In the genomic region with DNA sequence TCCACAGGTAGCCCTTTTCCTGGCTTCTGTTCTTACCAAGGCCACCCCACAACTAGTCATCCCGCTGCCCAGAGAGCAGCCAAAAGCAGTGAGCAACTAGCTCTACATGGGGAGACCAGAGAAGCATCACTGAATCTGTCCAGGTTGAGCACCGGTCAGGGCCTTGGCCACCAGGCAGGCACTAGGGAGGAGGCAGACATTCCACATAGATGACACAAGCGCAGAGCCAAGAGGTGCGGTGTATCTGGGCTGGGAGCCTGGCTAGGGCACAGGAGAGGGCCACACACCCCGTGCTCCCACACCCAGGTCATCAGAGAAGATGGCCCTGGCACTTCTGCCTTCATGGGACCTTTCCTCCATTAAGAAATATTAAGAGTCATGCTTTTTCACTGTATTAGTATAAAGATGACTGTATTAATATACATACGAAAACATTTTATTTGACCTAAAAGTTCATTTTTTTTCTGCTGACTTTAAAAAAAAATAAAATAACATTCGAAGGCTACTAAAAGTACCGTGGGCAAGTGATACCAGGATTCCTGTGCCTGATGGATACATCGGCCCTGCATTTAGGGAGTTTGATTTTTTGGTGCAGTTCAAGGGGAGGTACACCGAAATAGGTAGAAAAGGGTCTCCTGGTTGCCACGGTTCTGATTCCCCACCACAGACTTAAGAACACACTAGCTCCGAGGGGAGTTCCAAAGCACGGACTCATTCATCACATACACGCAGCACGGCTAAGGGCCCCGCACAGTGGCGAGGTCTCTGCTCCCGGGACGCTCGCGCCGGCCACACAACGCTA, we compare ENCODE assay signal across 8 cellular contexts. TPM values are rescaled to one million over a fixed set of nuclear protein-coding genes. Genes with fewer than 3 reads are reported as not detected.
DNase-seq lines count a peak whose midpoint lies in the region; ATAC-seq and TF ChIP-seq lines count a peak whose summit lies in the region.

No MANE protein-coding gene starts in this region.

- peak overlapping the region; percentile 64 for H3K27ac Mint-ChIP-seq in activated T-helper 1 cell treated with anti-CD3 and anti-CD28 coated beads, Interleukin-12 subunit alpha, Interleukin-12 subunit beta, Interleukin-2, Interleukin-4 antibody, amounts not matched to agents 30 ng/mL and 10 ng/mL and 1 ng/mL, durations not matched to agents 14 hours and 24 hours and 36 hours

- H3K27me3 Mint-ChIP-seq in activated T-helper 1 cell treated with anti-CD3 and anti-CD28 coated beads, Interleukin-12 subunit alpha, Interleukin-12 subunit beta, Interleukin-2, Interleukin-4 antibody, amounts not matched to agents 30 ng/mL and 10 ng/mL and 1 ng/mL, durations not matched to agents 14 hours and 24 hours and 36 hours (ENCODE audit: insufficient read depth), result peaks cover 1% of the 10 kb centered on the region

- no peak for DNase-seq in activated T-helper 1 cell treated with anti-CD3 and anti-CD28 coated beads, Interleukin-12 subunit alpha, Interleukin-12 subunit beta, Interleukin-2, Interleukin-4 antibody, amounts not matched to agents 30 ng/mL and 10 ng/mL and 1 ng/mL, durations not matched to agents 14 hours and 24 hours and 36 hours (ENCODE audit: low spot score)
- peak in 1 of 2 donors; percentile 15 for DNase-seq in heart right ventricle
- peak; percentile 58 for DNase-seq in renal cortical epithelial cell (ENCODE audit: low read depth)
- no peak for DNase-seq in effector CD4-positive, alpha-beta T cell
- no peak for DNase-seq in KG1 (lab: John Stamatoyannopoulos, UW)
- DNase-seq in stimulated activated naive CD4-positive, alpha-beta T cell (lab: John Stamatoyannopoulos, UW), result no peak

- peaks cover 50% of the 10 kb centered on the region for H3K4me1 ChIP-seq in DOHH2 (ENCODE audit: control insufficient read depth, low read length)
- H3K4me1 ChIP-seq in heart right ventricle, result peaks cover 40 to 63% (median 58%) of the 10 kb centered on the region in 9 donors

- 15 to 17% methylated on average over 23 of the region's 23 CpGs for WGBS in heart right ventricle, 2 donors

- intact Hi-C loops in activated T-helper 1 cell treated with anti-CD3 and anti-CD28 coated beads, Interleukin-12 subunit alpha, Interleukin-12 subunit beta, Interleukin-2, Interleukin-4 antibody, amounts not matched to agents 30 ng/mL and 10 ng/mL and 1 ng/mL, durations not matched to agents 14 hours and 24 hours and 36 hours (cut with micrococcal nuclease), result loop anchor here (5.0 kb wide), 1 partner anchor 311 kb away; a partner anchor contains a TSS
- intact Hi-C loops in heart right ventricle (cut with DNase I), result no loop called here

- peaks cover 62% of the 10 kb centered on the region for H3K79me2 ChIP-seq in DOHH2 (ENCODE audit: control insufficient read depth, low read length)

- no peaks in the 10 kb centered on the region for H3K9me3 ChIP-seq in DOHH2 (ENCODE audit: control insufficient read depth, insufficient read depth, low read length)
- no peaks in the 10 kb centered on the region for H3K9me3 ChIP-seq in heart right ventricle

- no peak overlapping the region for H3K27ac ChIP-seq in DOHH2 (ENCODE audit: low read depth, low read length)
- H3K27ac ChIP-seq in heart right ventricle, result peak overlapping the region; percentile 88 to 96 (median 94)

- ATAC-seq in HG03354 (IDR thresholded peaks at IDR 0.05; ENCODE audit: poor library complexity, severe bottlenecking, unreplicated experiment) (peak; percentile 3), heart right ventricle (peak in 2 of 8 donors; percentile 10 to 39)

- H3K36me3 Mint-ChIP-seq in activated T-helper 1 cell treated with anti-CD3 and anti-CD28 coated beads, Interleukin-12 subunit alpha, Interleukin-12 subunit beta, Interleukin-2, Interleukin-4 antibody, amounts not matched to agents 30 ng/mL and 10 ng/mL and 1 ng/mL, durations not matched to agents 14 hours and 24 hours and 36 hours (ENCODE audit: low read depth), result peaks cover 5% of the 10 kb centered on the region

- peaks cover 59% of the 10 kb centered on the region for H3K4me1 Mint-ChIP-seq in activated T-helper 1 cell treated with anti-CD3 and anti-CD28 coated beads, Interleukin-12 subunit alpha, Interleukin-12 subunit beta, Interleukin-2, Interleukin-4 antibody, amounts not matched to agents 30 ng/mL and 10 ng/mL and 1 ng/mL, durations not matched to agents 14 hours and 24 hours and 36 hours (ENCODE audit: low read depth)

- H3K9me2 ChIP-seq in DOHH2 (replicated peaks; ENCODE audit: control insufficient read depth, low read length), result no peaks in the 10 kb centered on the region

- H4K20me1 ChIP-seq in DOHH2 (ENCODE audit: control insufficient read depth, insufficient read depth, low read depth, low read length), result peaks cover 36% of the 10 kb centered on the region

- H3K4me3 Mint-ChIP-seq in activated T-helper 1 cell treated with anti-CD3 and anti-CD28 coated beads, Interleukin-12 subunit alpha, Interleukin-12 subunit beta, Interleukin-2, Interleukin-4 antibody, amounts not matched to agents 30 ng/mL and 10 ng/mL and 1 ng/mL, durations not matched to agents 14 hours and 24 hours and 36 hours, result peak overlapping the region; percentile 89

- peak overlapping the region; percentile 85 for H3K4me3 ChIP-seq in DOHH2 (ENCODE audit: low read length)
- peak overlapping the region; percentile 62 to 98 (median 88) for H3K4me3 ChIP-seq in heart right ventricle

- no peaks in the 10 kb centered on the region for H3K9me3 Mint-ChIP-seq in activated T-helper 1 cell treated with anti-CD3 and anti-CD28 coated beads, Interleukin-12 subunit alpha, Interleukin-12 subunit beta, Interleukin-2, Interleukin-4 antibody, amounts not matched to agents 30 ng/mL and 10 ng/mL and 1 ng/mL, durations not matched to agents 14 hours and 24 hours and 36 hours

- peak overlapping the region; percentile 76 for H3K4me2 ChIP-seq in DOHH2 (ENCODE audit: low read length)

- peaks cover 3% of the 10 kb centered on the region; the same call in 1 of the 2 replicates for H3F3A ChIP-seq in DOHH2 (ENCODE audit: control insufficient read depth, insufficient read depth)

- TF ChIP-seq CTCF in DOHH2 (IDR thresholded peaks at IDR 0.05; ENCODE audit: low read depth, low read length, poor library complexity, severe bottlenecking) (no peak), heart right ventricle (IDR thresholded peaks at IDR 0.05) (no peak)

- no peaks in the 10 kb centered on the region for H3K27me3 ChIP-seq in DOHH2 (ENCODE audit: control insufficient read depth, low read length)
- no peaks in the 10 kb centered on the region for H3K27me3 ChIP-seq in heart right ventricle

- H3K36me3 ChIP-seq in DOHH2 (ENCODE audit: control insufficient read depth, low read length), result peaks cover 8% of the 10 kb centered on the region
- H3K36me3 ChIP-seq in heart right ventricle, result peaks cover 0 to 10% (median 0%) of the 10 kb centered on the region in 9 donors

RNA-seq across cellular contexts. Expression of a gene that starts 1.2 kb away (rescaled TPM):
- total RNA-seq in activated T-helper 1 cell treated with anti-CD3 and anti-CD28 coated beads, Interleukin-12 subunit alpha, Interleukin-12 subunit beta, Interleukin-2, Interleukin-4 antibody, amounts not matched to agents 30 ng/mL and 10 ng/mL and 1 ng/mL, durations not matched to agents 14 hours and 24 hours and 36 hours, result 23.2 and 24.1 TPM in 2 replicates
- total RNA-seq in heart right ventricle, result 10 to 100 TPM; 27.0 to 58.0 (median 42.2) TPM
- polyA plus RNA-seq in heart right ventricle, result 10 to 100 TPM; 17.0 to 28.5 TPM
- total RNA-seq in renal cortical epithelial cell, result 73.8 and 131 TPM in 2 replicates

RNA-seq across cellular contexts. Expression of a gene that starts 10.1 kb away (rescaled TPM):
- not detected in 2 replicates for total RNA-seq in activated T-helper 1 cell treated with anti-CD3 and anti-CD28 coated beads, Interleukin-12 subunit alpha, Interleukin-12 subunit beta, Interleukin-2, Interleukin-4 antibody, amounts not matched to agents 30 ng/mL and 10 ng/mL and 1 ng/mL, durations not matched to agents 14 hours and 24 hours and 36 hours
- total RNA-seq in heart right ventricle (under 1 TPM in 1 of 10 donors, not detected in 9; 0.19 TPM), renal cortical epithelial cell (not detected in 2 replicates)
- polyA plus RNA-seq in heart right ventricle, result under 1 TPM; 0.14 to 0.37 TPM

RNA-seq across cellular contexts. Expression of a gene that starts 23.4 kb away (rescaled TPM):
- 20.8 and 22.8 TPM in 2 replicates for total RNA-seq in activated T-helper 1 cell treated with anti-CD3 and anti-CD28 coated beads, Interleukin-12 subunit alpha, Interleukin-12 subunit beta, Interleukin-2, Interleukin-4 antibody, amounts not matched to agents 30 ng/mL and 10 ng/mL and 1 ng/mL, durations not matched to agents 14 hours and 24 hours and 36 hours
- total RNA-seq in heart right ventricle (10 to 100 TPM in 3 of 10 donors, 1 to 10 TPM in 7; 7.5 to 11.5 (median 9.2) TPM), renal cortical epithelial cell (12.9 and 13.2 TPM in 2 replicates)
- polyA plus RNA-seq in heart right ventricle, result 10 to 100 TPM; 12.4 to 14.3 TPM

RNA-seq across cellular contexts. Expression of a gene that starts 29.1 kb away (rescaled TPM):
- total RNA-seq in activated T-helper 1 cell treated with anti-CD3 and anti-CD28 coated beads, Interleukin-12 subunit alpha, Interleukin-12 subunit beta, Interleukin-2, Interleukin-4 antibody, amounts not matched to agents 30 ng/mL and 10 ng/mL and 1 ng/mL, durations not matched to agents 14 hours and 24 hours and 36 hours, result 0.26 TPM in 1 of 2 replicates, not detected in the other
- total RNA-seq in heart right ventricle (not detected), renal cortical epithelial cell (not detected in 2 replicates)
- not detected for polyA plus RNA-seq in heart right ventricle

RNA-seq across cellular contexts. Expression of a gene that starts 57.5 kb away (rescaled TPM):
- total RNA-seq in activated T-helper 1 cell treated with anti-CD3 and anti-CD28 coated beads, Interleukin-12 subunit alpha, Interleukin-12 subunit beta, Interleukin-2, Interleukin-4 antibody, amounts not matched to agents 30 ng/mL and 10 ng/mL and 1 ng/mL, durations not matched to agents 14 hours and 24 hours and 36 hours, result 31.7 and 34.0 TPM in 2 replicates
- total RNA-seq in heart right ventricle (10 to 100 TPM; 14.8 to 29.1 (median 19.9) TPM), renal cortical epithelial cell (175 and 192 TPM in 2 replicates)
- 10 to 100 TPM; 23.1 to 31.9 TPM for polyA plus RNA-seq in heart right ventricle
